2 cellular contexts compared by ENCODE assay signal in genomic region chr5:103060414-103060954, GRCh38.
TF ChIP-seq lines count a peak whose summit lies in the region.

No MANE protein-coding gene starts in this region.

TF ChIP-seq in GM23338, 12 proteins besides CTCF, POLR2A, EP300 and RAD21:
- TF ChIP-seq, protein P1, sequence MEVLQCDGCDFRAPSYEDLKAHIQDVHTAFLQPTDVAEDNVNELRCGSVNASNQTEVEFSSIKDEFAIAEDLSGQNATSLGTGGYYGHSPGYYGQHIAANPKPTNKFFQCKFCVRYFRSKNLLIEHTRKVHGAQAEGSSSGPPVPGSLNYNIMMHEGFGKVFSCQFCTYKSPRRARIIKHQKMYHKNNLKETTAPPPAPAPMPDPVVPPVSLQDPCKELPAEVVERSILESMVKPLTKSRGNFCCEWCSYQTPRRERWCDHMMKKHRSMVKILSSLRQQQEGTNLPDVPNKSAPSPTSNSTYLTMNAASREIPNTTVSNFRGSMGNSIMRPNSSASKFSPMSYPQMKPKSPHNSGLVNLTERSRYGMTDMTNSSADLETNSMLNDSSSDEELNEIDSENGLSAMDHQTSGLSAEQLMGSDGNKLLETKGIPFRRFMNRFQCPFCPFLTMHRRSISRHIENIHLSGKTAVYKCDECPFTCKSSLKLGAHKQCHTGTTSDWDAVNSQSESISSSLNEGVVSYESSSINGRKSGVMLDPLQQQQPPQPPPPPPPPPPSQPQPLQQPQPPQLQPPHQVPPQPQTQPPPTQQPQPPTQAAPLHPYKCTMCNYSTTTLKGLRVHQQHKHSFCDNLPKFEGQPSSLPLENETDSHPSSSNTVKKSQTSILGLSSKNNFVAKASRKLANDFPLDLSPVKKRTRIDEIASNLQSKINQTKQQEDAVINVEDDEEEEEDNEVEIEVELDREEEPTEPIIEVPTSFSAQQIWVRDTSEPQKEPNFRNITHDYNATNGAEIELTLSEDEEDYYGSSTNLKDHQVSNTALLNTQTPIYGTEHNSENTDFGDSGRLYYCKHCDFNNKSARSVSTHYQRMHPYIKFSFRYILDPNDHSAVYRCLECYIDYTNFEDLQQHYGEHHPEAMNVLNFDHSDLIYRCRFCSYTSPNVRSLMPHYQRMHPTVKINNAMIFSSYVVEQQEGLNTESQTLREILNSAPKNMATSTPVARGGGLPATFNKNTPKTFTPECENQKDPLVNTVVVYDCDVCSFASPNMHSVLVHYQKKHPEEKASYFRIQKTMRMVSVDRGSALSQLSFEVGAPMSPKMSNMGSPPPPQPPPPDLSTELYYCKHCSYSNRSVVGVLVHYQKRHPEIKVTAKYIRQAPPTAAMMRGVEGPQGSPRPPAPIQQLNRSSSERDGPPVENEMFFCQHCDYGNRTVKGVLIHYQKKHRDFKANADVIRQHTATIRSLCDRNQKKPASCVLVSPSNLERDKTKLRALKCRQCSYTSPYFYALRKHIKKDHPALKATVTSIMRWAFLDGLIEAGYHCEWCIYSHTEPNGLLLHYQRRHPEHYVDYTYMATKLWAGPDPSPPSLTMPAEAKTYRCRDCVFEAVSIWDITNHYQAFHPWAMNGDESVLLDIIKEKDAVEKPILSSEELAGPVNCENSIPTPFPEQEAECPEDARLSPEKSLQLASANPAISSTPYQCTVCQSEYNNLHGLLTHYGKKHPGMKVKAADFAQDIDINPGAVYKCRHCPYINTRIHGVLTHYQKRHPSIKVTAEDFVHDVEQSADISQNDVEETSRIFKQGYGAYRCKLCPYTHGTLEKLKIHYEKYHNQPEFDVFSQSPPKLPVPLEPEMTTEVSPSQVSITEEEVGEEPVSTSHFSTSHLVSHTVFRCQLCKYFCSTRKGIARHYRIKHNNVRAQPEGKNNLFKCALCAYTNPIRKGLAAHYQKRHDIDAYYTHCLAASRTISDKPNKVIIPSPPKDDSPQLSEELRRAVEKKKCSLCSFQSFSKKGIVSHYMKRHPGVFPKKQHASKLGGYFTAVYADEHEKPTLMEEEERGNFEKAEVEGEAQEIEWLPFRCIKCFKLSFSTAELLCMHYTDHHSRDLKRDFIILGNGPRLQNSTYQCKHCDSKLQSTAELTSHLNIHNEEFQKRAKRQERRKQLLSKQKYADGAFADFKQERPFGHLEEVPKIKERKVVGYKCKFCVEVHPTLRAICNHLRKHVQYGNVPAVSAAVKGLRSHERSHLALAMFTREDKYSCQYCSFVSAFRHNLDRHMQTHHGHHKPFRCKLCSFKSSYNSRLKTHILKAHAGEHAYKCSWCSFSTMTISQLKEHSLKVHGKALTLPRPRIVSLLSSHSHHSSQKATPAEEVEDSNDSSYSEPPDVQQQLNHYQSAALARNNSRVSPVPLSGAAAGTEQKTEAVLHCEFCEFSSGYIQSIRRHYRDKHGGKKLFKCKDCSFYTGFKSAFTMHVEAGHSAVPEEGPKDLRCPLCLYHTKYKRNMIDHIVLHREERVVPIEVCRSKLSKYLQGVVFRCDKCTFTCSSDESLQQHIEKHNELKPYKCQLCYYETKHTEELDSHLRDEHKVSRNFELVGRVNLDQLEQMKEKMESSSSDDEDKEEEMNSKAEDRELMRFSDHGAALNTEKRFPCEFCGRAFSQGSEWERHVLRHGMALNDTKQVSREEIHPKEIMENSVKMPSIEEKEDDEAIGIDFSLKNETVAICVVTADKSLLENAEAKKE (CRISPR knock-in tag; IDR thresholded peaks at IDR 0.05): no peak
- TF ChIP-seq JUNB (IDR thresholded peaks at IDR 0.05; ENCODE audit: unreplicated experiment): no peak
- TF ChIP-seq NANOG (IDR thresholded peaks at IDR 0.05; ENCODE audit: borderline replicate concordance): no peak
- TF ChIP-seq STAT1 (IDR thresholded peaks at IDR 0.05; ENCODE audit: unreplicated experiment): no peak
- no peak for TF ChIP-seq REST (IDR thresholded peaks at IDR 0.05; ENCODE audit: unreplicated experiment)
- TF ChIP-seq POLR2AphosphoS5 (IDR thresholded peaks at IDR 0.05; ENCODE audit: low read depth): no peak
- TF ChIP-seq CREB1 (CRISPR knock-in tag; IDR thresholded peaks at IDR 0.05; ENCODE audit: low read depth): no peak
- TF ChIP-seq ZNF114 (CRISPR knock-in tag; IDR thresholded peaks at IDR 0.05): no peak
- no peak for TF ChIP-seq EZH2phosphoT487 (IDR thresholded peaks at IDR 0.05; ENCODE audit: unreplicated experiment)
- TF ChIP-seq ZNF331 (CRISPR knock-in tag; IDR thresholded peaks at IDR 0.05; ENCODE audit: low read depth): no peak
- TF ChIP-seq ETS1 (IDR thresholded peaks at IDR 0.05): no peak
- TF ChIP-seq EZH2 (IDR thresholded peaks at IDR 0.05; ENCODE audit: low read depth, unreplicated experiment): no peak

TF ChIP-seq in WTC11, 78 proteins besides CTCF, POLR2A, EP300 and RAD21 (continued from another document):
- TF ChIP-seq ZNF423 (CRISPR knock-in tag; IDR thresholded peaks at IDR 0.05) (no peak), AR (CRISPR knock-in tag; IDR thresholded peaks at IDR 0.05) (no peak), IRF2 (CRISPR knock-in tag; IDR thresholded peaks at IDR 0.05; ENCODE audit: borderline replicate concordance, low read depth) (no peak), OVOL2 (CRISPR knock-in tag; IDR thresholded peaks at IDR 0.05; ENCODE audit: borderline replicate concordance) (no peak), NFYB (CRISPR knock-in tag; conservative IDR thresholded peaks at IDR 0.05; ENCODE audit: low read depth) (no peak), ZNF317 (CRISPR knock-in tag; IDR thresholded peaks at IDR 0.05; ENCODE audit: borderline replicate concordance, low read depth) (no peak), FOXP4 (CRISPR knock-in tag; IDR thresholded peaks at IDR 0.05) (no peak), GABPB1 (CRISPR knock-in tag; IDR thresholded peaks at IDR 0.05) (no peak), ZNF263 (CRISPR knock-in tag; IDR thresholded peaks at IDR 0.05; ENCODE audit: low read depth) (no peak), MLX (CRISPR knock-in tag; IDR thresholded peaks at IDR 0.05) (no peak), AFF4 (CRISPR knock-in tag; IDR thresholded peaks at IDR 0.05; ENCODE audit: borderline replicate concordance) (no peak)
- TF ChIP-seq, protein P2, sequence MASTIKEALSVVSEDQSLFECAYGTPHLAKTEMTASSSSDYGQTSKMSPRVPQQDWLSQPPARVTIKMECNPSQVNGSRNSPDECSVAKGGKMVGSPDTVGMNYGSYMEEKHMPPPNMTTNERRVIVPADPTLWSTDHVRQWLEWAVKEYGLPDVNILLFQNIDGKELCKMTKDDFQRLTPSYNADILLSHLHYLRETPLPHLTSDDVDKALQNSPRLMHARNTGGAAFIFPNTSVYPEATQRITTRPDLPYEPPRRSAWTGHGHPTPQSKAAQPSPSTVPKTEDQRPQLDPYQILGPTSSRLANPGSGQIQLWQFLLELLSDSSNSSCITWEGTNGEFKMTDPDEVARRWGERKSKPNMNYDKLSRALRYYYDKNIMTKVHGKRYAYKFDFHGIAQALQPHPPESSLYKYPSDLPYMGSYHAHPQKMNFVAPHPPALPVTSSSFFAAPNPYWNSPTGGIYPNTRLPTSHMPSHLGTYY (CRISPR knock-in tag; IDR thresholded peaks at IDR 0.05): no peak
- TF ChIP-seq, protein P3, sequence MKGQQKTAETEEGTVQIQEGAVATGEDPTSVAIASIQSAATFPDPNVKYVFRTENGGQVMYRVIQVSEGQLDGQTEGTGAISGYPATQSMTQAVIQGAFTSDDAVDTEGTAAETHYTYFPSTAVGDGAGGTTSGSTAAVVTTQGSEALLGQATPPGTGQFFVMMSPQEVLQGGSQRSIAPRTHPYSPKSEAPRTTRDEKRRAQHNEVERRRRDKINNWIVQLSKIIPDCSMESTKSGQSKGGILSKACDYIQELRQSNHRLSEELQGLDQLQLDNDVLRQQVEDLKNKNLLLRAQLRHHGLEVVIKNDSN (CRISPR knock-in tag; IDR thresholded peaks at IDR 0.05): no peak
- TF ChIP-seq, protein P4, sequence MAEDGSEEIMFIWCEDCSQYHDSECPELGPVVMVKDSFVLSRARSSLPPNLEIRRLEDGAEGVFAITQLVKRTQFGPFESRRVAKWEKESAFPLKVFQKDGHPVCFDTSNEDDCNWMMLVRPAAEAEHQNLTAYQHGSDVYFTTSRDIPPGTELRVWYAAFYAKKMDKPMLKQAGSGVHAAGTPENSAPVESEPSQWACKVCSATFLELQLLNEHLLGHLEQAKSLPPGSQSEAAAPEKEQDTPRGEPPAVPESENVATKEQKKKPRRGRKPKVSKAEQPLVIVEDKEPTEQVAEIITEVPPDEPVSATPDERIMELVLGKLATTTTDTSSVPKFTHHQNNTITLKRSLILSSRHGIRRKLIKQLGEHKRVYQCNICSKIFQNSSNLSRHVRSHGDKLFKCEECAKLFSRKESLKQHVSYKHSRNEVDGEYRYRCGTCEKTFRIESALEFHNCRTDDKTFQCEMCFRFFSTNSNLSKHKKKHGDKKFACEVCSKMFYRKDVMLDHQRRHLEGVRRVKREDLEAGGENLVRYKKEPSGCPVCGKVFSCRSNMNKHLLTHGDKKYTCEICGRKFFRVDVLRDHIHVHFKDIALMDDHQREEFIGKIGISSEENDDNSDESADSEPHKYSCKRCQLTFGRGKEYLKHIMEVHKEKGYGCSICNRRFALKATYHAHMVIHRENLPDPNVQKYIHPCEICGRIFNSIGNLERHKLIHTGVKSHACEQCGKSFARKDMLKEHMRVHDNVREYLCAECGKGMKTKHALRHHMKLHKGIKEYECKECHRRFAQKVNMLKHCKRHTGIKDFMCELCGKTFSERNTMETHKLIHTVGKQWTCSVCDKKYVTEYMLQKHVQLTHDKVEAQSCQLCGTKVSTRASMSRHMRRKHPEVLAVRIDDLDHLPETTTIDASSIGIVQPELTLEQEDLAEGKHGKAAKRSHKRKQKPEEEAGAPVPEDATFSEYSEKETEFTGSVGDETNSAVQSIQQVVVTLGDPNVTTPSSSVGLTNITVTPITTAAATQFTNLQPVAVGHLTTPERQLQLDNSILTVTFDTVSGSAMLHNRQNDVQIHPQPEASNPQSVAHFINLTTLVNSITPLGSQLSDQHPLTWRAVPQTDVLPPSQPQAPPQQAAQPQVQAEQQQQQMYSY (CRISPR knock-in tag; IDR thresholded peaks at IDR 0.05): no peak
- TF ChIP-seq, protein P5, sequence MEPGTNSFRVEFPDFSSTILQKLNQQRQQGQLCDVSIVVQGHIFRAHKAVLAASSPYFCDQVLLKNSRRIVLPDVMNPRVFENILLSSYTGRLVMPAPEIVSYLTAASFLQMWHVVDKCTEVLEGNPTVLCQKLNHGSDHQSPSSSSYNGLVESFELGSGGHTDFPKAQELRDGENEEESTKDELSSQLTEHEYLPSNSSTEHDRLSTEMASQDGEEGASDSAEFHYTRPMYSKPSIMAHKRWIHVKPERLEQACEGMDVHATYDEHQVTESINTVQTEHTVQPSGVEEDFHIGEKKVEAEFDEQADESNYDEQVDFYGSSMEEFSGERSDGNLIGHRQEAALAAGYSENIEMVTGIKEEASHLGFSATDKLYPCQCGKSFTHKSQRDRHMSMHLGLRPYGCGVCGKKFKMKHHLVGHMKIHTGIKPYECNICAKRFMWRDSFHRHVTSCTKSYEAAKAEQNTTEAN (CRISPR knock-in tag; IDR thresholded peaks at IDR 0.05): no peak
TF ChIP-seq in WTC11: peak in this region for 0.
